Comparison of ENCODE assay signal across 23 cellular contexts in genomic region chr15:69533504-69533903, GRCh38.
"Had no signal": no experiment of that assay in that cellular context is flagged by ENCODE, and none has a peak within 500 bp of the region (broad histone marks: within the 10 kb centered on the region; RNA-seq: fewer than 3 reads in every experiment).

No MANE protein-coding gene starts in this region.

- DNase-seq: hippocampal formation; kidney glomerular epithelial cell; left cardiac atrium; mesendoderm; naive B cell; natural killer cell; ovary; stimulated activated CD4-positive, alpha-beta T cell treated with anti-CD3 and anti-CD28 coated beads, Interleukin-2, amount 100 ng/mL, for 24 hours; stimulated activated CD4-positive, alpha-beta T cell treated with anti-CD3 and anti-CD28 coated beads, Interleukin-4, amount 100 ng/mL, for 1 hour; stimulated activated naive B cell treated with anti-CD40 and anti-IgM and Interleukin-4, amounts not matched to agents 10 μg/mL and 1 μg/mL and 100 μg/mL, for 72 hours; stimulated activated naive CD8-positive, alpha-beta T cell treated with anti-CD3 and anti-CD28 coated beads, Interleukin-15, Interleukin-2, amounts not matched to agents 100 U/mL and 50 U/mL, for 24 hours; stomach; testis; thyroid gland; trophoblast cell; uterus had no signal

- H3K27me3 ChIP-seq: ovary, right atrium auricular region, right lobe of liver, stomach, testis, thyroid gland, uterus had no signal

- ATAC-seq: left cardiac atrium; left lobe of liver; natural killer cell; right lobe of liver; stimulated activated naive B cell treated with anti-CD40 and anti-IgM and Interleukin-4, amounts not matched to agents 10 μg/mL and 1 μg/mL and 100 μg/mL, for 72 hours; stimulated activated naive CD8-positive, alpha-beta T cell treated with anti-CD3 and anti-CD28 coated beads, Interleukin-15, Interleukin-2, amounts not matched to agents 100 U/mL and 50 U/mL, for 24 hours had no signal

- H3K36me3 ChIP-seq: ovary, right atrium auricular region, right lobe of liver, stomach, thyroid gland, uterus had no signal

- H3K9me3 ChIP-seq: ovary, right atrium auricular region, right lobe of liver, stomach, testis, thyroid gland, uterus had no signal

- H3K4me1 Mint-ChIP-seq: naive B cell; stimulated activated naive B cell treated with anti-CD40 and anti-IgM and Interleukin-4, amounts not matched to agents 10 μg/mL and 1 μg/mL and 100 μg/mL, for 72 hours had no signal

- H3K4me1 ChIP-seq: right atrium auricular region, right lobe of liver, uterus had no signal

- H3K27ac ChIP-seq: ovary, right atrium auricular region, right lobe of liver, stomach, testis, thyroid gland, uterus had no signal

- H3K9me3 Mint-ChIP-seq: mesothelial cell of epicardium; naive B cell; natural killer cell; stimulated activated naive B cell treated with anti-CD40 and anti-IgM and Interleukin-4, amounts not matched to agents 10 μg/mL and 1 μg/mL and 100 μg/mL, for 72 hours had no signal

- H3K36me3 Mint-ChIP-seq: mesothelial cell of epicardium; naive B cell; natural killer cell; stimulated activated naive B cell treated with anti-CD40 and anti-IgM and Interleukin-4, amounts not matched to agents 10 μg/mL and 1 μg/mL and 100 μg/mL, for 72 hours had no signal

- H3K27ac Mint-ChIP-seq: mesothelial cell of epicardium; naive B cell; natural killer cell; progenitor cell of endocrine pancreas; stimulated activated naive B cell treated with anti-CD40 and anti-IgM and Interleukin-4, amounts not matched to agents 10 μg/mL and 1 μg/mL and 100 μg/mL, for 72 hours had no signal

- H3K4me3 ChIP-seq: lung, ovary, right atrium auricular region, right lobe of liver, smooth muscle cell, stomach, testis, thyroid gland, uterus had no signal

- H3K4me3 Mint-ChIP-seq: mesothelial cell of epicardium; naive B cell; natural killer cell; stimulated activated naive B cell treated with anti-CD40 and anti-IgM and Interleukin-4, amounts not matched to agents 10 μg/mL and 1 μg/mL and 100 μg/mL, for 72 hours had no signal
